12 cellular contexts compared by ENCODE assay signal in the genomic region with DNA sequence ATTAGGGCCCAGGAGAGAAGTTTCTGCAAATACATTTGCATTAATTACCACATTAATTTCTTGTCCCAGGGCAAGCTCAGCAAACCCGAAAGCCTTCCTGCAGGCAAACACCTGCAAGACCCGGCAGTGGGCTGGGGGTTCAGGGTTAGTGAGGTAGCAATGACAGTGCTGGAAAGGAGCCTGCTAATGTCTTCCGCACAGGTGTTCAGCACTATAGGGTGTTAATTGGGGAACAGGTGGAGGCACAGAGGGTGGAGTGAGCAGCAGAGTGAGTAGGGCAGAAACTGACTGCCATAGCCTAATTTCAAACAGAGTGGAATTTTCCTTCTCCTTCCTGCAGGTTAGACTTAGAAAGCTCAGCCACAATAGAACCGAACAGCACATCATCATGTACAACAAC. TPM values are rescaled to one million over a fixed set of nuclear protein-coding genes. Genes with fewer than 3 reads are reported as not detected.
DNase-seq lines count a peak whose midpoint lies in the region; ATAC-seq and TF ChIP-seq lines count a peak whose summit lies in the region.
"Had no signal": no experiment of that assay in that cellular context is flagged by ENCODE, and none has a peak within 500 bp of the region (broad histone marks: within the 10 kb centered on the region; RNA-seq: fewer than 3 reads in every experiment).

No MANE protein-coding gene starts in this region.

- H3K9me3 Mint-ChIP-seq in neural crest cell: no peaks in the 10 kb centered on the region
- H3K9me3 Mint-ChIP-seq: CD4-positive, alpha-beta memory T cell had no signal

- in situ Hi-C loops in G401 (cut with HindIII; ENCODE audit: low sequenced_read_pairs): no loop called here

- ATAC-seq in GM18870 (IDR thresholded peaks at IDR 0.05; ENCODE audit: unreplicated experiment): no peak

- H3K36me3 Mint-ChIP-seq in neural crest cell (ENCODE audit: low read depth): no peaks in the 10 kb centered on the region
- H3K36me3 Mint-ChIP-seq: CD4-positive, alpha-beta memory T cell had no signal

- H3K4me1 Mint-ChIP-seq in neural crest cell: no peaks in the 10 kb centered on the region
- H3K4me1 Mint-ChIP-seq: CD4-positive, alpha-beta memory T cell had no signal

- no peak overlapping the region for H3K4me3 Mint-ChIP-seq in neural crest cell
- H3K4me3 Mint-ChIP-seq: CD4-positive, alpha-beta memory T cell had no signal

- peak; percentile 99 for DNase-seq in G401 (ENCODE audit: low spot score)
- peak; percentile 10 for DNase-seq in NCI-H2171 (lab: John Stamatoyannopoulos, UW)
- DNase-seq in cerebellar cortex (ENCODE audit: low spot score): peak; percentile 99
- DNase-seq in neural crest cell (ENCODE audit: low read depth, low spot score): no peak
- DNase-seq in activated CD8-positive, alpha-beta memory T cell treated with anti-CD3 and anti-CD28 coated beads for 24 hours: no peak
- DNase-seq in NCI-H524 treated with DMSO at 0.1 percent for 48 hours (lab: John Stamatoyannopoulos, UW): no peak
- DNase-seq: BE2C; CD4-positive, alpha-beta memory T cell; DMS153; EL; GDM1 had no signal

- TF ChIP-seq CTCF in neural crest cell (conservative IDR thresholded peaks at IDR 0.05): no peak

- peak overlapping the region; percentile 50 for H3K27ac Mint-ChIP-seq in neural crest cell (ENCODE audit: unreplicated experiment)
- H3K27ac Mint-ChIP-seq: CD4-positive, alpha-beta memory T cell had no signal

- peaks cover 11% of the 10 kb centered on the region for H3K27me3 Mint-ChIP-seq in neural crest cell (ENCODE audit: low read depth)

RNA-seq across cellular contexts. Expression of a gene that starts 50.9 kb away (rescaled TPM):
- total RNA-seq in G401 (2014; rRNA removed; shearing (Covaris generic)): 0.31 and 0.78 TPM in 2 replicates
- total RNA-seq in neural crest cell: 6.6 and 6.8 TPM in 2 replicates

Comparison
In these comparisons a context has a peak if more than half of its experiments do, and no peak if none do; other contexts are left out.
1. DNase-seq: peak in G401 (single experiment), NCI-H2171 (single experiment) and cerebellar cortex (single experiment); none in neural crest cell (single experiment), activated CD8-positive, alpha-beta memory T cell treated with anti-CD3 and anti-CD28 coated beads for 24 hours (single experiment) and NCI-H524 treated with DMSO at 0.1 percent for 48 hours (single experiment).